ENCODE assay signal across 7 cellular contexts in the genomic region with DNA sequence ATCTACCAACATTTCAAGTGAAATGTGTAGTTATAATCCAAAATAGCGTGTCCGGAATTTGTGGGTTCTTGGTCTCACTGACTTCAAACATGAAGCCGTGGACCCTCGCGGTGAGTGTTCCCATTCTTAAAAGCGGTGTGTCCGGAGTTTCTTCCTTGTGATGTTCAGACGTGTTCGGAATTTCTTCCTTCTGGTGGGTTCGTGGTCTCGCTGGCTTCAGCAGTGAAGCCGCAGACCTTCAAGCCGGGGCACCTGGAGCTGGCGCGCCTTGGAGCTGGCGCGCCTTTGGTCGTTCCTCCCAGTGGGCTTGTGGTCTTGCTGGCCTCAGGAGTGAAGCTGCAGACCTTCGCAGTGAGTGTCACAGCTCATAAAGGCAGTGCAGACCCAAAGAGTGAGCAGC.
"Had no signal": no experiment of that assay in that cellular context is flagged by ENCODE, and none has a peak within 500 bp of the region (broad histone marks: within the 10 kb centered on the region; RNA-seq: fewer than 3 reads in every experiment).

No MANE protein-coding gene starts in this region.

- H3K4me1 ChIP-seq: HAP-1 had no signal

- H3K9me3 ChIP-seq: HAP-1 had no signal

- ATAC-seq: K562 had no signal

- H3K27ac ChIP-seq: GM23248 had no signal

- DNase-seq: GM23248, GOT3, H7, IMR-90, KG1 had no signal

- H3K4me3 ChIP-seq: GM23248, HAP-1, K562 had no signal
